In the genomic region with DNA sequence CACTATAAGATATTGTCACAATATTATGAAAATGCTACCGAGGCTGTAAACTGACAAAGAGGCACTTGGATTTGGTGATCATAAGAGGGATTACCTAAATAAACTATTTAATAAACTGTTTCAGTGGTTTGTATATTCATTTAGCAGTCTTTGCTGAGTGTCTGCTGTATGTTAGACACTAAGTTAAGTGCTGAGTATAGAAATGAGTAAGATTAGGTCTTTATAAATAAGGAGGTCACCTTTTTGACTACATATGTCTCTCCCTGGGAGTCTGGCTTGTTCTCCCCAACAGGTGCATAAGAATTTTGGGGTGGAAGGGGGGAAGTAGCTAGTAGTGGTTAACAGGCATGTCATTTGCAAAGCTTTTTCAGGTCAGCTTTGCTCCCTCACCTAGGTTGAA, we compare ENCODE assay signal across 15 cellular contexts.
"Had no signal": no experiment of that assay in that cellular context is flagged by ENCODE, and none has a peak within 500 bp of the region (broad histone marks: within the 10 kb centered on the region; RNA-seq: fewer than 3 reads in every experiment).

No MANE protein-coding gene starts in this region.

- H3K4me1 ChIP-seq: upper lobe of left lung had no signal

- H3K27me3 ChIP-seq: stomach, upper lobe of left lung had no signal

- H3K4me3 Mint-ChIP-seq: activated naive CD8-positive, alpha-beta T cell; activated T-cell treated with anti-CD3 and anti-CD28 coated beads, Interleukin-2, amount 50 U/mL, for 72 hours; effector memory CD8-positive, alpha-beta T cell; nephron progenitor cell had no signal

- DNase-seq: activated CD4-positive, alpha-beta T cell treated with anti-CD3 and anti-CD28 coated beads for 1 hour; activated CD8-positive, alpha-beta memory T cell treated with anti-CD3 and anti-CD28 coated beads for 24 hours; activated gamma-delta T cell treated with Interleukin-2 at 50 U/mL for 16 hours; activated T-cell treated with anti-CD3 and anti-CD28 coated beads, Interleukin-2, amount 50 U/mL, for 72 hours; dermis blood vessel endothelial cell; effector memory CD8-positive, alpha-beta T cell; left cardiac atrium; nephron progenitor cell; nucleus accumbens; stimulated activated CD8-positive, alpha-beta memory T cell treated with anti-CD3 and anti-CD28 coated beads, Interleukin-4, amount 100 ng/mL, for 48 hours; stomach; T-helper 1 cell; T1000; upper lobe of left lung had no signal

- H3K27ac ChIP-seq: stomach, upper lobe of left lung had no signal

- H3K4me3 ChIP-seq: stomach, upper lobe of left lung had no signal

- H3K9me3 ChIP-seq: stomach, upper lobe of left lung had no signal

- H3K9me3 Mint-ChIP-seq: activated T-cell treated with anti-CD3 and anti-CD28 coated beads, Interleukin-2, amount 50 U/mL, for 72 hours; effector memory CD8-positive, alpha-beta T cell; nephron progenitor cell had no signal

- H3K27me3 Mint-ChIP-seq: activated naive CD8-positive, alpha-beta T cell; effector memory CD8-positive, alpha-beta T cell had no signal

- H3K27ac Mint-ChIP-seq: activated naive CD8-positive, alpha-beta T cell; nephron progenitor cell had no signal

- ATAC-seq: activated T-cell treated with anti-CD3 and anti-CD28 coated beads, Interleukin-2, amount 50 U/mL, for 72 hours; effector memory CD8-positive, alpha-beta T cell; left cardiac atrium had no signal
